Comparison of ENCODE assay signal across 5 cellular contexts in the genomic region with DNA sequence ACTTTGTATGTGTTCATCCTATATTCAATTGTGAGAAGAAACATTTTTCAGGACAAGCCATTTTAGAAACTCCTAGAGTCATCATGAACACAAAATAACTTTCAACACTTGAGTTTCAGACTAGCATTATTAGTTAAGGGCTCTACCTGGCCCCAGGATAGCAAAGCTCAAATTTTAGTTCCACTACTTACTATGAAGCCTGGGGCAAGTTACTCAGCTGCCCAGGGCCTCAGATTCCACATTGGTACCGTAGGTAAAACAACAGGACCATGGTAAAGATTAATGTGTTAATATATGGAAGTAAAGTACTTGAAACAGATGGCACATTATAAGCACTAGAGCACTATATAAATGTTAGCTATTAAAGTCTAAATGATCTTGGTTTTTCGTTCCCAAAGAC.
"Had no signal": no experiment of that assay in that cellular context is flagged by ENCODE, and none has a peak within 500 bp of the region (broad histone marks: within the 10 kb centered on the region; RNA-seq: fewer than 3 reads in every experiment).

No MANE protein-coding gene starts in this region.

- H3K4me2 ChIP-seq: GM23338 had no signal

- H2AFZ ChIP-seq: GM23338 had no signal

- H3K4me3 Mint-ChIP-seq: GM23338, H9 had no signal

- DNase-seq: H9, HCEC 1CT, IMR-90 had no signal

- ATAC-seq: GM23338, K562 had no signal

- H3K4me3 ChIP-seq: GM23338, K562 had no signal

- H3K9me3 Mint-ChIP-seq: GM23338, H9 had no signal

- H3K27ac Mint-ChIP-seq: GM23338, H9 had no signal
